ENCODE assay signal across 13 cellular contexts in the genomic region with DNA sequence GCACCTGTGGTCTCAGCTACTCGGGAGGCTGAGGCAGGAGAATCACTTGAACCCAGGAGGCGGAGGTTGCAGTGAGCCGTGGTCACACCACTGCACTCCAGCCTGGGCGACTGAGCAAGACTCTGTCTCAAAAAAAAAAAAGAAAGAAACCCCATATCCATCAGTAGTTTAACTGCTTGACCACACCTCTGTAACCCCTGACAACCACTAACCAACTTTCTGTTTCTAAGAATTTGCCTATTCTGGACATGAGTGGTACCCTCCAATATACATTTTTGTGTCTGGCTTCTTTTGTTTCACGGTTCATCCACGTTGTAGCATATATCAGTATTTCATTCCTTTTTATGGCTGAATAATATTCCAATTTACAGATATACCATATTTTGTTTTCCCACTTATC. TPM values are rescaled to one million over a fixed set of nuclear protein-coding genes. Genes with fewer than 3 reads are reported as not detected.
DNase-seq lines count a peak whose midpoint lies in the region; ATAC-seq and TF ChIP-seq lines count a peak whose summit lies in the region.
"Had no signal": no experiment of that assay in that cellular context is flagged by ENCODE, and none has a peak within 500 bp of the region (broad histone marks: within the 10 kb centered on the region; RNA-seq: fewer than 3 reads in every experiment).

No MANE protein-coding gene starts in this region.

- ATAC-seq in GM18873 (IDR thresholded peaks at IDR 0.05; ENCODE audit: low FRiP score, unreplicated experiment) (peak; percentile 87), GM21526 (IDR thresholded peaks at IDR 0.05; ENCODE audit: low FRiP score, unreplicated experiment) (peak; percentile 65), HG03039 (IDR thresholded peaks at IDR 0.05; ENCODE audit: unreplicated experiment) (peak; percentile 82), WTC11 (no peak)
- ATAC-seq in activated T-cell treated with anti-CD3 and anti-CD28 coated beads, Interleukin-2, amount 50 U/mL, for 72 hours (replicated peaks in 1 of 2), result no peak
- ATAC-seq in naive thymus-derived CD4-positive, alpha-beta T cell, result no peak

- no peak for TF ChIP-seq CTCF in WTC11 (IDR thresholded peaks at IDR 0.05)

- POLR2A ChIA-PET in WTC11 (lab: Charles Lee), result interaction anchor here (1.1 to 2.6 kb wide), 3 partner anchors 8 to 39 kb away, joined by 5 to 23 read pairs (median 8); partner anchors contain the start of genes AASDH, PAICS and PPAT
- POLR2A ChIA-PET in naive thymus-derived CD4-positive, alpha-beta T cell (lab: Charles Lee), result interaction anchor here (5.3 kb wide), 1 partner anchor 10 kb away, joined by 33 read pairs; the partner anchor contains the start of genes PAICS and PPAT

- H3K36me3 Mint-ChIP-seq in WTC11, result peaks cover 21% of the 10 kb centered on the region
- peaks cover 2 to 5% of the 10 kb centered on the region in 2 donors for H3K36me3 Mint-ChIP-seq in activated T-cell treated with anti-CD3 and anti-CD28 coated beads, Interleukin-2, amount 50 U/mL, for 72 hours (ENCODE audit: insufficient read depth in 2 of 2)
- H3K36me3 Mint-ChIP-seq in naive thymus-derived CD4-positive, alpha-beta T cell, result peaks cover 0 to 5% (median 0%) of the 10 kb centered on the region in 5 donors
- H3K36me3 Mint-ChIP-seq: CD14-positive monocyte had no signal

- no peaks in the 10 kb centered on the region for H3K27me3 Mint-ChIP-seq in WTC11 (ENCODE audit: low read depth)
- H3K27me3 Mint-ChIP-seq in activated T-cell treated with anti-CD3 and anti-CD28 coated beads, Interleukin-2, amount 50 U/mL, for 72 hours (ENCODE audit: low read depth), result no peaks in the 10 kb centered on the region
- H3K27me3 Mint-ChIP-seq in naive thymus-derived CD4-positive, alpha-beta T cell, result no peaks in the 10 kb centered on the region

- H3K27ac ChIP-seq in naive thymus-derived CD4-positive, alpha-beta T cell (ENCODE audit: low read depth, low read length), result no peak overlapping the region
- H3K27ac ChIP-seq: brain microvascular endothelial cell, left ventricle myocardium inferior had no signal

- H3K9me3 ChIP-seq in naive thymus-derived CD4-positive, alpha-beta T cell (ENCODE audit: control insufficient read depth in 2 of 3, low read length in 3 of 3), result no peaks in the 10 kb centered on the region
- H3K9me3 ChIP-seq: left ventricle myocardium inferior had no signal

- no peaks in the 10 kb centered on the region for H3K36me3 ChIP-seq in naive thymus-derived CD4-positive, alpha-beta T cell (ENCODE audit: control insufficient read depth in 2 of 3, insufficient read depth in 3 of 3, low read length in 3 of 3)
- H3K36me3 ChIP-seq: brain microvascular endothelial cell, left ventricle myocardium inferior had no signal

- peaks cover 46% of the 10 kb centered on the region for H3K4me1 Mint-ChIP-seq in WTC11
- peaks cover 58% of the 10 kb centered on the region for H3K4me1 Mint-ChIP-seq in activated T-cell treated with anti-CD3 and anti-CD28 coated beads, Interleukin-2, amount 50 U/mL, for 72 hours (ENCODE audit: low read depth)
- peaks cover 1 to 30% (median 16%) of the 10 kb centered on the region in 7 donors for H3K4me1 Mint-ChIP-seq in naive thymus-derived CD4-positive, alpha-beta T cell
- H3K4me1 Mint-ChIP-seq: CD14-positive monocyte had no signal

- DNase-seq in WTC11 (ENCODE audit: low spot score) (no peak), activated gamma-delta T cell (lab: John Stamatoyannopoulos, UW) (no peak), SW480 (ENCODE audit: low spot score) (no peak)
- DNase-seq in activated T-cell treated with anti-CD3 and anti-CD28 coated beads, Interleukin-2, amount 50 U/mL, for 72 hours, result no peak
- DNase-seq in naive thymus-derived CD4-positive, alpha-beta T cell, result no peak
- DNase-seq: brain microvascular endothelial cell, left ventricle myocardium inferior, NCI-H1694 treated with DMSO at 0.1 percent for 48 hours, nephron progenitor cell had no signal

- intact Hi-C loops in naive thymus-derived CD4-positive, alpha-beta T cell (cut with micrococcal nuclease), result loop anchor here in 1 of 2 donors (5.0 kb wide), 1 partner anchor 231 kb away; no protein-coding TSS in a partner anchor

- peak overlapping the region; percentile 93 for H3K27ac Mint-ChIP-seq in WTC11
- H3K27ac Mint-ChIP-seq in activated T-cell treated with anti-CD3 and anti-CD28 coated beads, Interleukin-2, amount 50 U/mL, for 72 hours, result no peak overlapping the region
- H3K27ac Mint-ChIP-seq in naive thymus-derived CD4-positive, alpha-beta T cell, result no peak overlapping the region
- H3K27ac Mint-ChIP-seq: CD14-positive monocyte had no signal

- H3K4me3 ChIP-seq in naive thymus-derived CD4-positive, alpha-beta T cell (ENCODE audit: low read length), result no peak overlapping the region
- H3K4me3 ChIP-seq: left ventricle myocardium inferior had no signal

- no peaks in the 10 kb centered on the region for H3K27me3 ChIP-seq in naive thymus-derived CD4-positive, alpha-beta T cell (ENCODE audit: control insufficient read depth in 2 of 2, insufficient read depth in 2 of 2, low read length in 2 of 2)
- H3K27me3 ChIP-seq: brain microvascular endothelial cell had no signal

- CTCF ChIA-PET in WTC11 (lab: Charles Lee), result interaction anchor here (2.7 kb wide), 1 partner anchor 16 kb away, joined by 9 read pairs; no protein-coding TSS in a partner anchor
- CTCF ChIA-PET in naive thymus-derived CD4-positive, alpha-beta T cell (lab: Charles Lee), result interaction anchor here (1.0 to 3.4 kb wide), 6 partner anchors 8 to 410 kb away, joined by 3 to 21 read pairs (median 4); partner anchors contain the start of genes PAICS and PPAT

- no peaks in the 10 kb centered on the region for H3K4me1 ChIP-seq in naive thymus-derived CD4-positive, alpha-beta T cell (ENCODE audit: control insufficient read depth in 2 of 2, insufficient read depth in 2 of 2, low read length in 2 of 2)

- no peak overlapping the region for H3K4me3 Mint-ChIP-seq in WTC11
- no peak overlapping the region for H3K4me3 Mint-ChIP-seq in activated T-cell treated with anti-CD3 and anti-CD28 coated beads, Interleukin-2, amount 50 U/mL, for 72 hours
- H3K4me3 Mint-ChIP-seq in naive thymus-derived CD4-positive, alpha-beta T cell, result no peak overlapping the region
- H3K4me3 Mint-ChIP-seq: CD14-positive monocyte, nephron progenitor cell had no signal

- H3K9me3 Mint-ChIP-seq in WTC11, result peaks cover 14% of the 10 kb centered on the region
- H3K9me3 Mint-ChIP-seq in activated T-cell treated with anti-CD3 and anti-CD28 coated beads, Interleukin-2, amount 50 U/mL, for 72 hours, result peaks cover 0 to 2% of the 10 kb centered on the region in 2 donors
- peaks cover 0 to 2% (median 0%) of the 10 kb centered on the region in 11 donors for H3K9me3 Mint-ChIP-seq in naive thymus-derived CD4-positive, alpha-beta T cell
- H3K9me3 Mint-ChIP-seq: CD14-positive monocyte had no signal

TF ChIP-seq in WTC11, 78 proteins besides CTCF, POLR2A, EP300 and RAD21 (continues in another document):
- no peak for TF ChIP-seq CREM (CRISPR knock-in tag; IDR thresholded peaks at IDR 0.05)
- TF ChIP-seq NR3C1 (CRISPR knock-in tag; conservative IDR thresholded peaks at IDR 0.05; ENCODE audit: low read depth), result no peak
- no peak for TF ChIP-seq ZNF512 (CRISPR knock-in tag; IDR thresholded peaks at IDR 0.05; ENCODE audit: borderline replicate concordance)

RNA-seq across cellular contexts. Expression of gene PPAT, which starts 9.1 kb away (rescaled TPM):
- total RNA-seq in WTC11 (2021), result 83.4 to 91.0 TPM (median 89.0 TPM) in 3 replicates
- 10 to 100 TPM; 25.6 to 32.7 TPM for total RNA-seq in activated T-cell treated with anti-CD3 and anti-CD28 coated beads, Interleukin-2, amount 50 U/mL, for 72 hours
- total RNA-seq in naive thymus-derived CD4-positive, alpha-beta T cell, result 10 to 100 TPM in 3 of 5 experiments, 1 to 10 TPM in 2; 7.7 to 30.7 (median 15.3) TPM
- polyA plus RNA-seq in naive thymus-derived CD4-positive, alpha-beta T cell, result 10 to 100 TPM; 10.4 to 16.5 TPM

RNA-seq across cellular contexts. Expression of gene PAICS, which starts 9.8 kb away (rescaled TPM):
- total RNA-seq in WTC11 (2021), result 412 to 435 TPM (median 421 TPM) in 3 replicates
- total RNA-seq in activated T-cell treated with anti-CD3 and anti-CD28 coated beads, Interleukin-2, amount 50 U/mL, for 72 hours, result 100 to 1,000 TPM; 174 to 190 TPM
- 100 to 1,000 TPM in 1 of 5 experiments, 10 to 100 TPM in 4; 25.5 to 157 (median 26.8) TPM for total RNA-seq in naive thymus-derived CD4-positive, alpha-beta T cell
- polyA plus RNA-seq in naive thymus-derived CD4-positive, alpha-beta T cell, result 10 to 100 TPM; 36.8 to 48.0 TPM

RNA-seq across cellular contexts. Expression of gene AASDH, which starts 39.0 kb away (rescaled TPM):
- 12.6 to 15.6 TPM (median 14.6 TPM) in 3 replicates for total RNA-seq in WTC11 (2021)
- total RNA-seq in activated T-cell treated with anti-CD3 and anti-CD28 coated beads, Interleukin-2, amount 50 U/mL, for 72 hours, result 10 to 100 TPM; 17.6 to 18.4 TPM
- 10 to 100 TPM; 10.2 to 24.7 (median 15.8) TPM for total RNA-seq in naive thymus-derived CD4-positive, alpha-beta T cell
- polyA plus RNA-seq in naive thymus-derived CD4-positive, alpha-beta T cell, result 10 to 100 TPM; 10.8 to 26.8 TPM

RNA-seq across cellular contexts. Expression of gene SRP72, which starts 41.1 kb away (rescaled TPM):
- 113 to 138 TPM (median 116 TPM) in 3 replicates for total RNA-seq in WTC11 (2021)
- 100 to 1,000 TPM; 187 to 200 TPM for total RNA-seq in activated T-cell treated with anti-CD3 and anti-CD28 coated beads, Interleukin-2, amount 50 U/mL, for 72 hours
- 100 to 1,000 TPM in 4 of 5 experiments, 10 to 100 TPM in 1; 98.4 to 145 (median 109) TPM for total RNA-seq in naive thymus-derived CD4-positive, alpha-beta T cell
- polyA plus RNA-seq in naive thymus-derived CD4-positive, alpha-beta T cell, result 100 to 1,000 TPM; 143 to 174 TPM

Comparison
In these comparisons a context has a peak if more than half of its experiments do, and no peak if none do; other contexts are left out.
1. ATAC-seq: peak in GM18873 (single experiment), GM21526 (single experiment) and HG03039 (single experiment); none in WTC11 (single experiment), activated T-cell treated with anti-CD3 and anti-CD28 coated beads, Interleukin-2, amount 50 U/mL, for 72 hours (0 of 2) and naive thymus-derived CD4-positive, alpha-beta T cell (single experiment).